In the genomic region with DNA sequence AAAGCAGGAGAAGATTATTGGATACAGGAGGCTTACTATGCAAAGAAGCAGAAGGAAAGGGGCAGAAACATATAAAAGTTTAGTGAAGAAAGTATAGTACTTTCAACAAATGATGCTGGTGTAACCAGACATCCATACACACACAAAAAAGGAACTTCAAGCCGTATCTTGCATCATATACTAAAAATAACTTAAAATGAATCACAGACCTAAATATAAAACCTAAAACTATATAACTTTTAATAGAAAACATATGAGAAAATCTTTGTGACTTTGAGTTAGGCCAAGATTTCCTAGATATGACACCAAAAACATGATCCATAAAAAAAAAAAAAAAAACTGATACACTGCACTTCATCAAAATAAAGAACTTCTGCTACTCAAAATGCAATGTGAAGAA, we compare ENCODE assay signal across 1 cellular context.
TF ChIP-seq lines count a peak whose summit lies in the region.

No MANE protein-coding gene starts in this region.

TF ChIP-seq in SK-N-SH, 30 proteins besides CTCF, POLR2A, EP300 and RAD21 (continued from another document):
- TF ChIP-seq TCF12 (IDR thresholded peaks at IDR 0.05) (peak; percentile 71), RCOR1 (IDR thresholded peaks at IDR 0.05; ENCODE audit: low read length) (no peak)
TF ChIP-seq in SK-N-SH: peak in this region for 4.
